ENCODE assay signal across 1 cellular context in the genomic region with DNA sequence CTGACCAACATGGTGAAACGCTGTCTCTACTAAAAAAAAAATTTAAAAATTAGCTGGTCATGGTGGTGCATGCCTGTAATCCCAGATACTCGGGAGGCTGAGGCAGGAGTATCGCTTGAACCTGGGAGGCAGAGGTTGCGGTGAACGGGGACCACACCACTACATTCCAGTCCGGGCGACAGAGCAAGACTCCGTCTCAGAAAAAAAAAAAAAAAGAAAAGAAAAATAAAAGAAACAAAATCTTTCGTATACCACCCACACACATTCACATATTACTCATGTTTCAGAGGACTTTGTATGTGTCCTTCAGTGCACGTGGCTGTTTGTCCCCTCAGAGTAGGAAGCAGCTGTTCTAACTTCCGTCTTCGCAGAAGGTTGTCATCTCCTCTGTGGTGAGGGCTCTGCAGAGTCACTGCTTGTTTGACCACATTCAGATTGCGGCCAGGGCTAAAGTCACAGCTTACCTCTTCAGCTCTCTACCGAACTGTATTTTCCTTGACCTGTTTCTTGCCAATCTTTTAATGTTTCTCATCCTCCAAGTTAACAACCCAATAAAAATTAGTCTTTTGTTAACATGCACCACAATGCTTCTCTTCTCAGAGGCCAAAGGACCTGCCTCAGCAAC.
TF ChIP-seq lines count a peak whose summit lies in the region.

No MANE protein-coding gene starts in this region.

TF ChIP-seq in GM23338, 12 proteins besides CTCF, POLR2A, EP300 and RAD21 (continued from another document):
- TF ChIP-seq, protein P1, sequence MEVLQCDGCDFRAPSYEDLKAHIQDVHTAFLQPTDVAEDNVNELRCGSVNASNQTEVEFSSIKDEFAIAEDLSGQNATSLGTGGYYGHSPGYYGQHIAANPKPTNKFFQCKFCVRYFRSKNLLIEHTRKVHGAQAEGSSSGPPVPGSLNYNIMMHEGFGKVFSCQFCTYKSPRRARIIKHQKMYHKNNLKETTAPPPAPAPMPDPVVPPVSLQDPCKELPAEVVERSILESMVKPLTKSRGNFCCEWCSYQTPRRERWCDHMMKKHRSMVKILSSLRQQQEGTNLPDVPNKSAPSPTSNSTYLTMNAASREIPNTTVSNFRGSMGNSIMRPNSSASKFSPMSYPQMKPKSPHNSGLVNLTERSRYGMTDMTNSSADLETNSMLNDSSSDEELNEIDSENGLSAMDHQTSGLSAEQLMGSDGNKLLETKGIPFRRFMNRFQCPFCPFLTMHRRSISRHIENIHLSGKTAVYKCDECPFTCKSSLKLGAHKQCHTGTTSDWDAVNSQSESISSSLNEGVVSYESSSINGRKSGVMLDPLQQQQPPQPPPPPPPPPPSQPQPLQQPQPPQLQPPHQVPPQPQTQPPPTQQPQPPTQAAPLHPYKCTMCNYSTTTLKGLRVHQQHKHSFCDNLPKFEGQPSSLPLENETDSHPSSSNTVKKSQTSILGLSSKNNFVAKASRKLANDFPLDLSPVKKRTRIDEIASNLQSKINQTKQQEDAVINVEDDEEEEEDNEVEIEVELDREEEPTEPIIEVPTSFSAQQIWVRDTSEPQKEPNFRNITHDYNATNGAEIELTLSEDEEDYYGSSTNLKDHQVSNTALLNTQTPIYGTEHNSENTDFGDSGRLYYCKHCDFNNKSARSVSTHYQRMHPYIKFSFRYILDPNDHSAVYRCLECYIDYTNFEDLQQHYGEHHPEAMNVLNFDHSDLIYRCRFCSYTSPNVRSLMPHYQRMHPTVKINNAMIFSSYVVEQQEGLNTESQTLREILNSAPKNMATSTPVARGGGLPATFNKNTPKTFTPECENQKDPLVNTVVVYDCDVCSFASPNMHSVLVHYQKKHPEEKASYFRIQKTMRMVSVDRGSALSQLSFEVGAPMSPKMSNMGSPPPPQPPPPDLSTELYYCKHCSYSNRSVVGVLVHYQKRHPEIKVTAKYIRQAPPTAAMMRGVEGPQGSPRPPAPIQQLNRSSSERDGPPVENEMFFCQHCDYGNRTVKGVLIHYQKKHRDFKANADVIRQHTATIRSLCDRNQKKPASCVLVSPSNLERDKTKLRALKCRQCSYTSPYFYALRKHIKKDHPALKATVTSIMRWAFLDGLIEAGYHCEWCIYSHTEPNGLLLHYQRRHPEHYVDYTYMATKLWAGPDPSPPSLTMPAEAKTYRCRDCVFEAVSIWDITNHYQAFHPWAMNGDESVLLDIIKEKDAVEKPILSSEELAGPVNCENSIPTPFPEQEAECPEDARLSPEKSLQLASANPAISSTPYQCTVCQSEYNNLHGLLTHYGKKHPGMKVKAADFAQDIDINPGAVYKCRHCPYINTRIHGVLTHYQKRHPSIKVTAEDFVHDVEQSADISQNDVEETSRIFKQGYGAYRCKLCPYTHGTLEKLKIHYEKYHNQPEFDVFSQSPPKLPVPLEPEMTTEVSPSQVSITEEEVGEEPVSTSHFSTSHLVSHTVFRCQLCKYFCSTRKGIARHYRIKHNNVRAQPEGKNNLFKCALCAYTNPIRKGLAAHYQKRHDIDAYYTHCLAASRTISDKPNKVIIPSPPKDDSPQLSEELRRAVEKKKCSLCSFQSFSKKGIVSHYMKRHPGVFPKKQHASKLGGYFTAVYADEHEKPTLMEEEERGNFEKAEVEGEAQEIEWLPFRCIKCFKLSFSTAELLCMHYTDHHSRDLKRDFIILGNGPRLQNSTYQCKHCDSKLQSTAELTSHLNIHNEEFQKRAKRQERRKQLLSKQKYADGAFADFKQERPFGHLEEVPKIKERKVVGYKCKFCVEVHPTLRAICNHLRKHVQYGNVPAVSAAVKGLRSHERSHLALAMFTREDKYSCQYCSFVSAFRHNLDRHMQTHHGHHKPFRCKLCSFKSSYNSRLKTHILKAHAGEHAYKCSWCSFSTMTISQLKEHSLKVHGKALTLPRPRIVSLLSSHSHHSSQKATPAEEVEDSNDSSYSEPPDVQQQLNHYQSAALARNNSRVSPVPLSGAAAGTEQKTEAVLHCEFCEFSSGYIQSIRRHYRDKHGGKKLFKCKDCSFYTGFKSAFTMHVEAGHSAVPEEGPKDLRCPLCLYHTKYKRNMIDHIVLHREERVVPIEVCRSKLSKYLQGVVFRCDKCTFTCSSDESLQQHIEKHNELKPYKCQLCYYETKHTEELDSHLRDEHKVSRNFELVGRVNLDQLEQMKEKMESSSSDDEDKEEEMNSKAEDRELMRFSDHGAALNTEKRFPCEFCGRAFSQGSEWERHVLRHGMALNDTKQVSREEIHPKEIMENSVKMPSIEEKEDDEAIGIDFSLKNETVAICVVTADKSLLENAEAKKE (CRISPR knock-in tag; IDR thresholded peaks at IDR 0.05), result no peak
- TF ChIP-seq JUNB (IDR thresholded peaks at IDR 0.05; ENCODE audit: unreplicated experiment), result no peak
